ENCODE assay signal across 14 cellular contexts in the genomic region with DNA sequence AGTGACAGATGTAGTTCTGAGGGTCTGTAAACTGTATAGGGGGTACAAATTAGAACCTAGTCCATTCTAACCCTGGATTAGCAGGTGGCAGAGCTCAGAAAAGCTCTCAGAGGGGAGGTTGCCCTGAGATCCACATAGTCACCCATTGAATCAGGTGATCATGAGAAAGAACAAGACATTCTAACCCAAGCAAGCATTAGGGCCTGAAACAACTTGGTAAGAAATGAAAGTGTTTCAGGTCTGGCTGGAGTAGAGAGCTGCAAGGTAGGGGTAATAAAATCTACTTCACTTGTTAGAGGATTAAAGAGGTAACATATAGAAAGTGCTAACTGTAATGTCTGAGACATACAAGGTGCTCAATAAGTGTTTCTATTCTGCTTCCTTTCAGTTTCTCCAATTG.
A peak's percentile ranks its signal among the peaks of the same experiment; 100 is the strongest.
DNase-seq lines count a peak whose midpoint lies in the region; ATAC-seq lines count a peak whose summit lies in the region.
"Had no signal": no experiment of that assay in that cellular context is flagged by ENCODE, and none has a peak within 500 bp of the region (broad histone marks: within the 10 kb centered on the region; RNA-seq: fewer than 3 reads in every experiment).

No MANE protein-coding gene starts in this region.

- DNase-seq in NCI-H2081 (lab: John Stamatoyannopoulos, UW) (no peak), NCI-H2029 (lab: John Stamatoyannopoulos, UW) (no peak), NCI-H2107 (lab: John Stamatoyannopoulos, UW) (no peak), islet precursor cell (no peak)
- DNase-seq: activated CD4-positive, alpha-beta T cell treated with anti-CD3 and anti-CD28 coated beads for 1 hour; caudate nucleus; immature natural killer cell; NCI-H82; SK-N-SH had no signal

- peak; percentile 38 for ATAC-seq in GM18499 (IDR thresholded peaks at IDR 0.05; ENCODE audit: insufficient read depth, unreplicated experiment)
- peak; percentile 70 for ATAC-seq in GM19455 (IDR thresholded peaks at IDR 0.05; ENCODE audit: unreplicated experiment)
- ATAC-seq in HG02870 (IDR thresholded peaks at IDR 0.05; ENCODE audit: unreplicated experiment): peak; percentile 68
- peak; percentile 54 for ATAC-seq in HG03558 (IDR thresholded peaks at IDR 0.05; ENCODE audit: extremely low read depth, unreplicated experiment)
- ATAC-seq: natural killer cell treated with Interleukin-12 subunit alpha and Interleukin-12 subunit beta and Interleukin-15 and Interleukin-18, amount 100 ng/mL, for 72 hours had no signal
